In the genomic region with DNA sequence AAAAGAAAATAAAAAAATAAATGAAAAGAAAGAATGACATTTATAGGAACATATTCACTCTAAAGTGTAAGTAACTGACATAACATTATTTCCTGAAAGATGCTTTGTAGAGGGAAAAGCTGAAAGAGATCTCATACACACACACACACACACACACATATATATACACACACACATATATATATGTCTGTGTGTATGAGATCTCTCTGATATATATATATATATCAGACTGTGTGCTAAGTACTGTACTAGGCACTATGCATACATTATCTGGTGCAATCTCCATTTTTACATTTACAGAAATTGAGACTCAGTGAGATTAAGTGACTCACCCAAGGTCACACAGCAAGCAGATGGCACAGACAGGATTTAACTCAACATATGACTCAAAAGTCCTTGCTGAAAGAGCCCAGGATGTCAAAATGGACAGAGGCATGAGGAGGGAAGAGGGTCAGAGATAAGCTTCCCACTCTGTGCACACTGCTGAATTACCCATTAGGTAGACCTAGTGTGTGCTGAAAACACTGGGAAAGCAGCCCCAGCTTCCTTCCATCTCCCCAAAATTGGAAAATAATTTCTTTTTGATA, we compare ENCODE assay signal across 9 cellular contexts. TPM values are rescaled to one million over a fixed set of nuclear protein-coding genes. Genes with fewer than 3 reads are reported as not detected.
DNase-seq lines count a peak whose midpoint lies in the region; ATAC-seq, FAIRE-seq and TF ChIP-seq lines count a peak whose summit lies in the region.
"Had no signal": no experiment of that assay in that cellular context is flagged by ENCODE, and none has a peak within 500 bp of the region (broad histone marks: within the 10 kb centered on the region; RNA-seq: fewer than 3 reads in every experiment).

No MANE protein-coding gene starts in this region.

- H3K27ac ChIP-seq in gastrocnemius medialis: peak overlapping the region; percentile 96 to 100 (median 99)

- no peaks in the 10 kb centered on the region for H3K27me3 ChIP-seq in gastrocnemius medialis

- FAIRE-seq in RCC 7860 (lab: Jason Lieb, UNC): peak; percentile 75

- no peak for TF ChIP-seq CTCF in gastrocnemius medialis (IDR thresholded peaks at IDR 0.05 in 4 of 5, conservative IDR thresholded peaks at IDR 0.05 in 1 of 5)

- peaks cover 25 to 43% of the 10 kb centered on the region in 2 donors for H3K4me1 ChIP-seq in gastrocnemius medialis

- no peaks in the 10 kb centered on the region for H3K9me3 ChIP-seq in gastrocnemius medialis

- no peak overlapping the region for H3K4me3 ChIP-seq in gastrocnemius medialis

- intact Hi-C loops in gastrocnemius medialis (cut with DNase I; ENCODE audit: low total_unique reads): no loop called here

- H3K36me3 ChIP-seq in gastrocnemius medialis: no peaks in the 10 kb centered on the region

- ATAC-seq in GM18511 (IDR thresholded peaks at IDR 0.05; ENCODE audit: unreplicated experiment) (peak; percentile 44), gastrocnemius medialis (peak; percentile 21 to 24), GM19463 (IDR thresholded peaks at IDR 0.05; ENCODE audit: unreplicated experiment) (no peak), HG03565 (IDR thresholded peaks at IDR 0.05; ENCODE audit: unreplicated experiment) (no peak), HG03045 (IDR thresholded peaks at IDR 0.05; ENCODE audit: unreplicated experiment) (no peak)

- in situ Hi-C loops in gastrocnemius medialis (cut with MboI; ENCODE audit: low sequenced_read_pairs in 4 of 4): loop anchor here in 1 of 4 donors (25.0 kb wide), 1 partner anchor 193 kb away; the partner anchor contains the start of gene EDEM1

- DNase-seq in RCC 7860 (ENCODE audit: low spot score) (peak; percentile 80), dermis blood vessel endothelial cell (peak; percentile 39), gastrocnemius medialis (no peak), NCI-H2227 treated with DMSO at 0.1 percent for 48 hours (lab: John Stamatoyannopoulos, UW) (no peak)
- DNase-seq: NCI-H774 had no signal

- TF ChIP-seq POLR2A in gastrocnemius medialis (IDR thresholded peaks at IDR 0.05): no peak

RNA-seq across cellular contexts. Expression of gene BHLHE40, which starts 15.0 kb away (rescaled TPM):
- total RNA-seq in dermis blood vessel endothelial cell (7.5 and 16.0 TPM in 2 replicates), gastrocnemius medialis (10 to 100 TPM; 19.2 to 96.7 (median 45.3) TPM)

Comparison
In these comparisons a context has a peak if more than half of its experiments do, and no peak if none do; other contexts are left out.
1. ATAC-seq: peak in GM18511 (single experiment) and gastrocnemius medialis (2 of 2); none in GM19463 (single experiment), HG03565 (single experiment) and HG03045 (single experiment).
2. DNase-seq: peak in RCC 7860 (single experiment) and dermis blood vessel endothelial cell (single experiment); none in gastrocnemius medialis (0 of 2) and NCI-H2227 treated with DMSO at 0.1 percent for 48 hours (single experiment).